Comparison of ENCODE assay signal across 11 cellular contexts in the genomic region with DNA sequence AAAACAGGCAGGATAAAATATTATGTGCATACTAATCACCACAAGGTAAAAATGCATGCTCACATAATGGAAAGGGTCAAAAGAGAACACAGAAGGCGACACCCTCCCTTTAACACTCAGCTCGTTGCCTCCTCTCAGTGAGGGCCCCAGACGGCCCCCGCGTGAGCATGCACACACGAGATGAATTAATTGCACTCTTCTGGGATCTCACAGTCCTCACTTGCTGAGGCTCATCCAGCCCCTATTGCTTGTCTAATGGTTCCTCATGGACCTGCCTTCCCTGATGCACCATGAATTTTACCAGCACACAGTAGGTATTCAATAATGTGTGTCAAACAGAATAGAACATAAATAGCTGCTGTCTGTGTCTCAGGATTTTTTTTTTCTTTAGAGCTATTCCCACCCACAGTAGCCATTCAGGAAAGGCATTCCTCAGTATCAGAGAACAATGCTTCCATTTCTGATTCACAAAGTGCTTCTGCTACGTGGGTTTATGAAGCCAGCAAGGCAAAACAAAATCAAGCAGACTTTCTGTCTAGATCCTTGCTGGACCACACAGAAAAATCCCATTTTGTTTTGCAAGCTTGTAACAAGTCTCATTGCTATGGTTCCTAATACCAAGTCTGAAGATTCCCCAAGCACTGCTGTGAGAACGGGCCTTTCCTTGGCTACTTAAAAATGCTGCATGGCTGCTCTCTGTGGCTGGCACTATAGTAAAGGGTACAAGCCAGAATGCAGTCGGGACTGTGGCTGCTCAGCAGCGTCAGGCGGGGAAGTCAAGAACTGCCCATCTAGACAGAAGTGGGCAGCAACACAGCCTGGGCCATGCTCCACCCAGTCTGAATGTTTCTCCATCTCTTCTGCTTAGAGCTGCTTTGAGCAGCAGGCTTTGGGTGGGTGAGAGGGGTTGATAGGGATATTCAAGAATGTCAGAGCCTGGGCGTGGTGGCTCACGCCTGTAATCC. TPM values are rescaled to one million over a fixed set of nuclear protein-coding genes. Genes with fewer than 3 reads are reported as not detected.
DNase-seq lines count a peak whose midpoint lies in the region; ATAC-seq, FAIRE-seq and TF ChIP-seq lines count a peak whose summit lies in the region.
"Had no signal": no experiment of that assay in that cellular context is flagged by ENCODE, and none has a peak within 500 bp of the region (broad histone marks: within the 10 kb centered on the region; RNA-seq: fewer than 3 reads in every experiment).

No MANE protein-coding gene starts in this region.

- peak overlapping the region; percentile 6 for H3K4me3 Mint-ChIP-seq in astrocyte (ENCODE audit: unreplicated experiment)
- H3K4me3 Mint-ChIP-seq: activated naive CD8-positive, alpha-beta T cell treated with anti-CD3 and anti-CD28 coated beads for 36 hours had no signal

- TF ChIP-seq CTCF in astrocyte (IDR thresholded peaks at IDR 0.05; ENCODE audit: insufficient read depth, low read depth, low read length) (no peak), right atrium auricular region (IDR thresholded peaks at IDR 0.05) (no peak)

- peak overlapping the region; percentile 91 for H3K27ac Mint-ChIP-seq in astrocyte (ENCODE audit: unreplicated experiment)
- H3K27ac Mint-ChIP-seq: activated naive CD8-positive, alpha-beta T cell treated with anti-CD3 and anti-CD28 coated beads for 36 hours had no signal

- no peaks in the 10 kb centered on the region for H3K9me3 Mint-ChIP-seq in astrocyte (ENCODE audit: unreplicated experiment)
- H3K9me3 Mint-ChIP-seq: activated naive CD8-positive, alpha-beta T cell treated with anti-CD3 and anti-CD28 coated beads for 36 hours had no signal

- H3K27me3 Mint-ChIP-seq in astrocyte (ENCODE audit: low read depth, unreplicated experiment) = no peaks in the 10 kb centered on the region
- H3K27me3 Mint-ChIP-seq: activated naive CD8-positive, alpha-beta T cell treated with anti-CD3 and anti-CD28 coated beads for 36 hours had no signal

- peak; percentile 52 for FAIRE-seq in astrocyte (lab: Jason Lieb, UNC)

- peaks cover 63% of the 10 kb centered on the region for H3K79me2 ChIP-seq in astrocyte (ENCODE audit: insufficient read depth, low read length)

- H3K4me1 Mint-ChIP-seq in astrocyte (ENCODE audit: low read depth, unreplicated experiment) = peaks cover 51% of the 10 kb centered on the region

- H3K27me3 ChIP-seq in astrocyte (ENCODE audit: insufficient read depth, low read length) = no peaks in the 10 kb centered on the region
- H3K27me3 ChIP-seq in right atrium auricular region = no peaks in the 10 kb centered on the region
- H3K27me3 ChIP-seq: right lobe of liver had no signal

- H3K36me3 Mint-ChIP-seq in astrocyte (ENCODE audit: low read depth, unreplicated experiment) = no peaks in the 10 kb centered on the region

- peaks cover 4% of the 10 kb centered on the region for H4K20me1 ChIP-seq in astrocyte (ENCODE audit: insufficient read depth, low read length)

- H3K36me3 ChIP-seq in astrocyte (ENCODE audit: insufficient read depth, low read length) (no peaks in the 10 kb centered on the region), right atrium auricular region (no peaks in the 10 kb centered on the region)
- H3K36me3 ChIP-seq: right lobe of liver had no signal

- H3K4me1 ChIP-seq in astrocyte (ENCODE audit: insufficient read depth, low read length) (peaks cover 32% of the 10 kb centered on the region), right atrium auricular region (peaks cover 0 to 65% of the 10 kb centered on the region in 2 donors)

- H3K4me3 ChIP-seq in astrocyte (ENCODE audit: insufficient read depth, low read depth, low read length) (no peak overlapping the region), right atrium auricular region (no peak overlapping the region)
- H3K4me3 ChIP-seq: right lobe of liver had no signal

- peak; percentile 82 for DNase-seq in Ammon's horn (ENCODE audit: low spot score)
- peak; percentile 62 for DNase-seq in astrocyte (ENCODE audit: low read depth)
- DNase-seq in right atrium auricular region (ENCODE audit: low spot score) = no peak
- peak in 43 of 56 donors; percentile 18 to 84 (median 52) for DNase-seq in nucleus accumbens (lab: John Stamatoyannopoulos, UW)
- DNase-seq in HPDE6-E6E7 (ENCODE audit: extremely low spot score) = no peak
- no peak for DNase-seq in OCI-M1 (lab: John Stamatoyannopoulos, UW)
- no peak for DNase-seq in effector CD4-positive, alpha-beta T cell
- DNase-seq: activated naive CD8-positive, alpha-beta T cell treated with anti-CD3 and anti-CD28 coated beads for 36 hours; NCI-H1436; right lobe of liver had no signal

- ATAC-seq in GM18520 (IDR thresholded peaks at IDR 0.05; ENCODE audit: unreplicated experiment) = no peak

- H2AFZ ChIP-seq in astrocyte (ENCODE audit: low read depth, low read length) = no peak overlapping the region

- H3K9me3 ChIP-seq in astrocyte (ENCODE audit: insufficient read depth, low read depth, low read length) (no peaks in the 10 kb centered on the region), right atrium auricular region (no peaks in the 10 kb centered on the region)
- H3K9me3 ChIP-seq: right lobe of liver had no signal

- H3K27ac ChIP-seq in astrocyte (ENCODE audit: low read depth, low read length) = peak overlapping the region; percentile 47
- peak overlapping the region; percentile 55 to 67 for H3K27ac ChIP-seq in right atrium auricular region
- H3K27ac ChIP-seq: right lobe of liver had no signal

- peak overlapping the region; percentile 26 for H3K9ac ChIP-seq in astrocyte (ENCODE audit: low read length)

- peak overlapping the region; percentile 47 for H3K4me2 ChIP-seq in astrocyte (ENCODE audit: low read length)

RNA-seq across cellular contexts. Expression of a gene that starts 43.5 kb away (rescaled TPM):
- 50.3 and 54.4 TPM in 2 replicates for total RNA-seq in astrocyte
- total RNA-seq in right atrium auricular region = 100 to 1,000 TPM; 186 to 347 TPM

RNA-seq across cellular contexts. Expression of a gene that starts 44.0 kb away (rescaled TPM):
- total RNA-seq in astrocyte (0.43 and 1.1 TPM in 2 replicates), right atrium auricular region (1 to 10 TPM in 1 of 2 donors, under 1 TPM in 1; 0.94 to 1.7 TPM)

Comparison
In these comparisons a context has a peak if more than half of its experiments do, and no peak if none do; other contexts are left out.
1. DNase-seq: peak in Ammon's horn (single experiment), astrocyte (single experiment) and nucleus accumbens (43 of 56); none in right atrium auricular region (single experiment), HPDE6-E6E7 (single experiment), OCI-M1 (single experiment) and effector CD4-positive, alpha-beta T cell (single experiment).